Comparison of ENCODE assay signal across 18 cellular contexts in the genomic region with DNA sequence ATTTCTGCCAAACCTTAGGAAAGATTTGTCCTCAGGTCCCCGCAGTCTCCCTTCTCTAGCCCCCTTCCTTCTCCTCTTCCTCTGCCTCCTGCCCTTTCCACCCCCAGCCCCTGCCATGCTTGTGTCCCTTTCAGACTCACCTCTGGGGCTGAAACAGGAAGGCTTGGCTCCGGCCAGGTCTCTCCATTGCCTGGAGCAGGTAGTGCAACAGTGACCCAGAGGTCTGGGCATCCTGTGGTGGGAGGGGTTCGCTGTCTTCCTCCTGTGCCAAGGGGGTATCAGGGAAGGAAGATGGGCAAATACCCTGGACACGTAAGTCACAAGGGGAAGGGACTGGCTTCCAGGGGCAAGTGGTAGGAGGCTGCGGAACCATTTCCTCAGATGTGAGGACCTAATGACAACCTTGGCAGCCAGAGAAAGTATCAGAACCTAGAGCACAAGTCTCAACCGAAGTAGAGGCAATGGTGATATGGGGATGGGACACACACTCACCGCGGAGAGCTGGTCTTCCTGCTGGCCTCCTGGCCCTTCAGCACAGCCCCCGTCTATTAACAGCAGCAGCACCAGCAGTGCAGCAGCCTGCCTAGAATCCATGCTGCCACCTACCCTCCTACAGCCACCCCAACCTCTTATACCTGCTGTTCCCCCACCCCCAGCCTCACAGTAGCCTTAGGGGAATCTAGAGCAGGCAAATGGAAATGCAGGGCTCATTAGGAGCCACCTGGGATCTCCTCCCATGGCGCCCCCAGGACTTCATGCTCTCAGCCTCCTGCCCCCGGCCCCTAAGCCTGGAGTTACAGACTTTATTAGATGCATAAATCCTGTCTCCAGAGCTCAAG. TPM values are rescaled to one million over a fixed set of nuclear protein-coding genes. Genes with fewer than 3 reads are reported as not detected.
DNase-seq lines count a peak whose midpoint lies in the region; ATAC-seq and TF ChIP-seq lines count a peak whose summit lies in the region.
"Had no signal": no experiment of that assay in that cellular context is flagged by ENCODE, and none has a peak within 500 bp of the region (broad histone marks: within the 10 kb centered on the region; RNA-seq: fewer than 3 reads in every experiment).

A gene with protein sequence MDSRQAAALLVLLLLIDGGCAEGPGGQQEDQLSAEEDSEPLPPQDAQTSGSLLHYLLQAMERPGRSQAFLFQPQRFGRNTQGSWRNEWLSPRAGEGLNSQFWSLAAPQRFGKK (minus strand): TSS at position 604 of the 839 bp plus-strand sequence. CDS start 10 bp downstream, at position 594.

- H3K36me3 ChIP-seq in breast epithelium (no peaks in the 10 kb centered on the region), mammary epithelial cell (ENCODE audit: insufficient read depth, low read length) (peaks cover 4% of the 10 kb centered on the region), WERI-Rb-1 (peaks cover 56% of the 10 kb centered on the region), vagina (peaks cover 0 to 35% of the 10 kb centered on the region in 2 donors)
- peaks cover 31% of the 10 kb centered on the region for H3K36me3 ChIP-seq in effector memory CD4-positive, alpha-beta T cell (ENCODE audit: control insufficient read depth, insufficient read depth, low read length)
- H3K36me3 ChIP-seq: SJCRH30 had no signal

- no peak within 1 kb of the TSS for H3K9ac ChIP-seq in mammary epithelial cell (ENCODE audit: insufficient read depth, low read length)

- 95% methylated on average over 6 of the region's 11 CpGs for WGBS in mammary epithelial cell (ENCODE audit: low coverage, missing lambda C conversion rate)

- no peaks in the 10 kb centered on the region for H3K9me3 ChIP-seq in breast epithelium
- no peaks in the 10 kb centered on the region for H3K9me3 ChIP-seq in mammary epithelial cell (replicated peaks; ENCODE audit: insufficient read depth, low read length)
- no peaks in the 10 kb centered on the region for H3K9me3 ChIP-seq in WERI-Rb-1 (ENCODE audit: severe bottlenecking)
- no peaks in the 10 kb centered on the region for H3K9me3 ChIP-seq in vagina
- H3K9me3 ChIP-seq in effector memory CD4-positive, alpha-beta T cell (ENCODE audit: control insufficient read depth, low read length): no peaks in the 10 kb centered on the region
- H3K9me3 ChIP-seq: esophagus muscularis mucosa, heart left ventricle, SJCRH30 had no signal

- no peaks in the 10 kb centered on the region for H3K27me3 ChIP-seq in breast epithelium
- H3K27me3 ChIP-seq in mammary epithelial cell (ENCODE audit: insufficient read depth, low read length): no peaks in the 10 kb centered on the region
- H3K27me3 ChIP-seq in WERI-Rb-1 (ENCODE audit: insufficient read depth, low read depth, severe bottlenecking): no peaks in the 10 kb centered on the region
- no peaks in the 10 kb centered on the region for H3K27me3 ChIP-seq in vagina
- no peaks in the 10 kb centered on the region for H3K27me3 ChIP-seq in effector memory CD4-positive, alpha-beta T cell (replicated peaks; ENCODE audit: control insufficient read depth, insufficient read depth, low read length, poor library complexity, severe bottlenecking)
- H3K27me3 ChIP-seq: esophagus muscularis mucosa, heart left ventricle, SJCRH30 had no signal

- DNase-seq in breast epithelium (ENCODE audit: low spot score in 2 of 2) (no peak), mammary epithelial cell (no peak), WERI-Rb-1 (peak; percentile 88), islet precursor cell (peak; percentile 58), vagina (ENCODE audit: extremely low spot score in 2 of 2) (no peak), erythroblast (lab: John Stamatoyannopoulos, UW) (no peak)
- DNase-seq in effector memory CD4-positive, alpha-beta T cell: no peak
- DNase-seq: activated CD4-positive, alpha-beta T cell treated with anti-CD3 and anti-CD28 coated beads, Interleukin-2, amount 50 U/mL, for 48 hours; heart left ventricle; NCI-H1694 treated with DMSO at 0.1 percent for 48 hours; NCI-H446; retina; SJCRH30 had no signal

- peaks cover 11% of the 10 kb centered on the region for H3K79me2 ChIP-seq in mammary epithelial cell (ENCODE audit: insufficient read depth, low read length)

- CTCF ChIA-PET in mammary epithelial cell (lab: Charles Lee; ENCODE audit: low non-redundant PET): no interaction called here

- no TSS peak for BruUV-seq in mammary epithelial cell (replicated peaks; lab: Mats Ljungman, UMichigan)

- no peak within 1 kb of the TSS for H3K4me2 ChIP-seq in mammary epithelial cell (ENCODE audit: insufficient read depth, low read depth, low read length)

- no peak within 1 kb of the TSS for H3K4me3 ChIP-seq in breast epithelium
- H3K4me3 ChIP-seq in mammary epithelial cell (replicated peaks in 1 of 3; ENCODE audit: insufficient read depth in 1 of 3, low read depth in 2 of 3, low read length in 3 of 3): no peak within 1 kb of the TSS
- H3K4me3 ChIP-seq in WERI-Rb-1 (ENCODE audit: low read depth, low read length): no peak within 1 kb of the TSS
- H3K4me3 ChIP-seq in vagina: no peak within 1 kb of the TSS
- H3K4me3 ChIP-seq in effector memory CD4-positive, alpha-beta T cell (ENCODE audit: insufficient read depth, low read depth, low read length, poor library complexity, severe bottlenecking): no peak within 1 kb of the TSS
- H3K4me3 ChIP-seq: esophagus muscularis mucosa, GM12878, heart left ventricle, SJCRH30 had no signal

- no peaks in the 10 kb centered on the region for H4K20me1 ChIP-seq in mammary epithelial cell (ENCODE audit: insufficient read depth, low read length)

- no peak for ATAC-seq in GM18870 (IDR thresholded peaks at IDR 0.05; ENCODE audit: unreplicated experiment)
- ATAC-seq: GM12878, heart left ventricle had no signal

- dilution Hi-C loops in mammary epithelial cell (cut with HindIII; ENCODE audit: low sequenced_read_pairs): no loop called here

- no peak within 1 kb of the TSS for H2AFZ ChIP-seq in mammary epithelial cell (ENCODE audit: low read depth, low read length)

- TF ChIP-seq POLR2A in breast epithelium (IDR thresholded peaks at IDR 0.05) (no peak), vagina (IDR thresholded peaks at IDR 0.05) (no peak), erythroblast (IDR thresholded peaks at IDR 0.05; ENCODE audit: low read length) (no peak)

- in situ Hi-C loops in mammary epithelial cell (cut with MboI; ENCODE audit: low sequenced_read_pairs in 2 of 2): no loop called here

- H3K27ac ChIP-seq in breast epithelium (peak within 1 kb of the TSS; percentile 21 to 45), mammary epithelial cell (ENCODE audit: insufficient read depth, low read depth, low read length) (no peak within 1 kb of the TSS), WERI-Rb-1 (peak within 1 kb of the TSS; percentile 90), vagina (peak within 1 kb of the TSS; percentile 48)
- H3K27ac ChIP-seq in effector memory CD4-positive, alpha-beta T cell (ENCODE audit: insufficient read depth, low read length, poor library complexity, severe bottlenecking): no peak within 1 kb of the TSS
- H3K27ac ChIP-seq: SJCRH30 had no signal

- intact Hi-C loops in breast epithelium (cut with DNase I; ENCODE audit: low total_unique reads): no loop called here
- intact Hi-C loops in mammary epithelial cell (cut with micrococcal nuclease): no loop called here
- intact Hi-C loops in vagina (cut with DNase I): loop anchor here (2.0 kb wide), 1 partner anchor 156 kb away; no protein-coding TSS in a partner anchor

- TF ChIP-seq CTCF in breast epithelium (IDR thresholded peaks at IDR 0.05) (no peak), mammary epithelial cell (conservative IDR thresholded peaks at IDR 0.05 in 1 of 2, IDR thresholded peaks at IDR 0.05 in 1 of 2; ENCODE audit: extremely low read depth in 1 of 2, insufficient read depth in 1 of 2, low read depth in 1 of 2, low read length in 2 of 2) (no peak), WERI-Rb-1 (IDR thresholded peaks at IDR 0.05; ENCODE audit: low read depth, low read length) (no peak), vagina (IDR thresholded peaks at IDR 0.05) (no peak)

- peaks cover 0 to 3% of the 10 kb centered on the region in 2 donors for H3K4me1 ChIP-seq in breast epithelium
- H3K4me1 ChIP-seq in mammary epithelial cell (ENCODE audit: insufficient read depth, low read length): peaks cover 2% of the 10 kb centered on the region
- peaks cover 37% of the 10 kb centered on the region for H3K4me1 ChIP-seq in vagina
- peaks cover 6% of the 10 kb centered on the region for H3K4me1 ChIP-seq in effector memory CD4-positive, alpha-beta T cell (ENCODE audit: control insufficient read depth, insufficient read depth, low read length, poor library complexity, severe bottlenecking)
- H3K4me1 ChIP-seq: SJCRH30 had no signal

RNA-seq across cellular contexts. Expression of the gene that starts here (rescaled TPM):
- total RNA-seq in breast epithelium (under 1 TPM in 1 of 3 donors, not detected in 2; 0.98 TPM), mammary epithelial cell (not detected), vagina (not detected)
- not detected for polyA plus RNA-seq in mammary epithelial cell
- not detected for polyA minus RNA-seq in mammary epithelial cell
- total RNA-seq: esophagus muscularis mucosa, heart left ventricle, M059J, mesenteric fat pad had no signal
- polyA plus RNA-seq: heart left ventricle had no signal

Comparison
In these comparisons a context has a peak if more than half of its experiments do, and no peak if none do; other contexts are left out.
1. H3K27ac ChIP-seq: peak in breast epithelium (2 of 2), WERI-Rb-1 (single experiment) and vagina (single experiment); none in mammary epithelial cell (single experiment) and effector memory CD4-positive, alpha-beta T cell (single experiment).
2. DNase-seq: peak in WERI-Rb-1 (single experiment) and islet precursor cell (single experiment); none in breast epithelium (0 of 2), mammary epithelial cell (single experiment), vagina (0 of 2), effector memory CD4-positive, alpha-beta T cell (0 of 3) and erythroblast (0 of 2).